In the genomic region with DNA sequence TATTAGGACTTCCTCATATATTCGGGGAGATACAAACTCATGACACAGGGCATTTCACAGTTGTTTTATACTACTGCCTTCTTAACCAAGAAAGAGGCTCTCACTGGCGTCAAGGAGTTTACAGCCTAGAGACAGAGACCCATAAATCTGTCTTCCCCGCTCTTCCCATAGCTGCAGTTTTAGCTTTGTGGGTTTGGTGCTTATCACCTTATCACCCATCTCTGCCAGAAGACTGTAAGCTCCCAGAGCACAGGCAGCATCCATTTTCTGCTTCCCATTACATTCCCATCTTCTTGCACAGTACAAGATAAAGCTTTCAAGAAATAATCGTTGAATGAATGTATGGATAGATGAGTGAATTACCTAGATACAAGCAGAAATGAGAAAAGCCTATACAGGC, we compare ENCODE assay signal across 26 cellular contexts.
"Had no signal": no experiment of that assay in that cellular context is flagged by ENCODE, and none has a peak within 500 bp of the region (broad histone marks: within the 10 kb centered on the region; RNA-seq: fewer than 3 reads in every experiment).

No MANE protein-coding gene starts in this region.

- H3K4me3 Mint-ChIP-seq: activated CD4-positive, alpha-beta memory T cell treated with anti-CD3 and anti-CD28 coated beads, Interleukin-2, amount 10 ng/mL, durations not matched to agents 7 days and 5 days; activated CD4-positive, alpha-beta T cell treated with anti-CD3 and anti-CD28 coated beads, Interleukin-2, amount 10 ng/mL, durations not matched to agents 24 days and 14 days; activated T-helper 1 cell treated with anti-CD3 and anti-CD28 coated beads, Interleukin-12 subunit alpha, Interleukin-12 subunit beta, Interleukin-2, Interleukin-4 antibody, amounts not matched to agents 30 ng/mL and 10 ng/mL and 1 ng/mL, durations not matched to agents 14 hours and 24 hours and 36 hours; central memory CD8-positive, alpha-beta T cell; naive B cell; stimulated activated effector memory CD8-positive, alpha-beta T cell treated with anti-CD3 and anti-CD28 coated beads, Interleukin-12 subunit alpha, Interleukin-12 subunit beta, amount 100 ng/mL, for 72 hours had no signal

- FAIRE-seq: urothelium cell line had no signal

- H3K27ac Mint-ChIP-seq: activated CD4-positive, alpha-beta memory T cell treated with anti-CD3 and anti-CD28 coated beads, Interleukin-2, amount 10 ng/mL, durations not matched to agents 7 days and 5 days; activated CD4-positive, alpha-beta T cell treated with anti-CD3 and anti-CD28 coated beads, Interleukin-2, amount 10 ng/mL, durations not matched to agents 24 days and 14 days; activated naive CD4-positive, alpha-beta T cell treated with anti-CD3 and anti-CD28 coated beads, Interleukin-2, amount 50 U/mL, for 72 hours; activated T-helper 1 cell treated with anti-CD3 and anti-CD28 coated beads, Interleukin-12 subunit alpha, Interleukin-12 subunit beta, Interleukin-2, Interleukin-4 antibody, amounts not matched to agents 30 ng/mL and 10 ng/mL and 1 ng/mL, durations not matched to agents 14 hours and 24 hours and 36 hours; naive B cell; stimulated activated effector memory CD8-positive, alpha-beta T cell treated with anti-CD3 and anti-CD28 coated beads, Interleukin-12 subunit alpha, Interleukin-12 subunit beta, amount 100 ng/mL, for 72 hours had no signal

- H3K36me3 ChIP-seq: ascending aorta, colonic mucosa, esophagus squamous epithelium, gastroesophageal sphincter, lower lobe of right lung, right lobe of liver, transverse colon had no signal

- H3K9me3 ChIP-seq: ascending aorta, colonic mucosa, esophagus squamous epithelium, gastroesophageal sphincter, lower lobe of right lung, right lobe of liver, transverse colon had no signal

- H3K9me3 Mint-ChIP-seq: activated CD4-positive, alpha-beta memory T cell treated with anti-CD3 and anti-CD28 coated beads, Interleukin-2, amount 10 ng/mL, durations not matched to agents 7 days and 5 days; activated CD4-positive, alpha-beta T cell treated with anti-CD3 and anti-CD28 coated beads, Interleukin-2, amount 10 ng/mL, durations not matched to agents 24 days and 14 days; activated T-helper 1 cell treated with anti-CD3 and anti-CD28 coated beads, Interleukin-12 subunit alpha, Interleukin-12 subunit beta, Interleukin-2, Interleukin-4 antibody, amounts not matched to agents 30 ng/mL and 10 ng/mL and 1 ng/mL, durations not matched to agents 14 hours and 24 hours and 36 hours; central memory CD8-positive, alpha-beta T cell; naive B cell; stimulated activated effector memory CD8-positive, alpha-beta T cell treated with anti-CD3 and anti-CD28 coated beads, Interleukin-12 subunit alpha, Interleukin-12 subunit beta, amount 100 ng/mL, for 72 hours had no signal

- H3K4me1 Mint-ChIP-seq: naive B cell had no signal

- H3K4me3 ChIP-seq: ascending aorta, colonic mucosa, dorsolateral prefrontal cortex, esophagus squamous epithelium, gastroesophageal sphincter, lower lobe of right lung, right lobe of liver, skin epidermis, transverse colon had no signal

- H3K27me3 ChIP-seq: ascending aorta, colonic mucosa, dorsolateral prefrontal cortex, esophagus squamous epithelium, gastroesophageal sphincter, right lobe of liver, transverse colon had no signal

- DNase-seq: activated CD4-positive, alpha-beta memory T cell treated with anti-CD3 and anti-CD28 coated beads, Interleukin-2, amount 10 ng/mL, durations not matched to agents 7 days and 5 days; activated CD4-positive, alpha-beta T cell treated with anti-CD3 and anti-CD28 coated beads, Interleukin-2, amount 10 ng/mL, durations not matched to agents 24 days and 14 days; activated gamma-delta T cell; activated T-cell treated with anti-CD3 and anti-CD28 coated beads for 4 hours; colonic mucosa; dorsolateral prefrontal cortex; esophagus squamous epithelium; head of caudate nucleus; islet precursor cell; left colon; lower lobe of right lung; naive B cell; nucleus accumbens; right lobe of liver; stimulated activated CD4-positive, alpha-beta T cell treated with anti-CD3 and anti-CD28 coated beads, Interleukin-1b, Interleukin-23, amount 100 ng/mL, for 48 hours; transverse colon had no signal

- H3K27ac ChIP-seq: ascending aorta, colonic mucosa, esophagus squamous epithelium, gastroesophageal sphincter, lower lobe of right lung, right lobe of liver, skin epidermis, transverse colon, VCaP had no signal

- H3K27me3 Mint-ChIP-seq: activated CD4-positive, alpha-beta memory T cell treated with anti-CD3 and anti-CD28 coated beads, Interleukin-2, amount 10 ng/mL, durations not matched to agents 7 days and 5 days; activated CD4-positive, alpha-beta T cell treated with anti-CD3 and anti-CD28 coated beads, Interleukin-2, amount 10 ng/mL, durations not matched to agents 24 days and 14 days; central memory CD8-positive, alpha-beta T cell; naive B cell had no signal

- H3K36me3 Mint-ChIP-seq: naive B cell; stimulated activated effector memory CD8-positive, alpha-beta T cell treated with anti-CD3 and anti-CD28 coated beads, Interleukin-12 subunit alpha, Interleukin-12 subunit beta, amount 100 ng/mL, for 72 hours had no signal

- H3K4me1 ChIP-seq: ascending aorta, colonic mucosa, right lobe of liver had no signal

- ATAC-seq: activated CD4-positive, CD25-positive, alpha-beta regulatory T cell treated with anti-CD3 and anti-CD28 coated beads, Interleukin-2, amount 50 U/mL, for 24 hours; activated naive CD4-positive, alpha-beta T cell treated with anti-CD3 and anti-CD28 coated beads, Interleukin-2, amount 50 U/mL, for 72 hours; gastroesophageal sphincter; left colon; lower lobe of right lung; right lobe of liver; stimulated activated effector memory CD8-positive, alpha-beta T cell treated with anti-CD3 and anti-CD28 coated beads, Interleukin-12 subunit alpha, Interleukin-12 subunit beta, amount 100 ng/mL, for 72 hours had no signal
